Comparison of ENCODE assay signal across 11 cellular contexts in genomic region chr1:196628838-196629237, GRCh38. TPM values are rescaled to one million over a fixed set of nuclear protein-coding genes. Genes with fewer than 3 reads are reported as not detected.
"Had no signal": no experiment of that assay in that cellular context is flagged by ENCODE, and none has a peak within 500 bp of the region (broad histone marks: within the 10 kb centered on the region; RNA-seq: fewer than 3 reads in every experiment).

No MANE protein-coding gene starts in this region.

- H3K4me1 ChIP-seq: HAP-1 had no signal

- FAIRE-seq: HTR-8/SVneo had no signal

- H3K27ac ChIP-seq: GM23248, KMS-11 had no signal

- H3K36me3 ChIP-seq: HAP-1 had no signal

- ATAC-seq: HCT116 had no signal

- DNase-seq: GM23248, GOT3, H7, IMR-90, Karpas-422, KBM-7 had no signal

- H3K4me3 ChIP-seq: GM23248, HAP-1 had no signal

- H3K4me2 ChIP-seq: KMS-11 had no signal

- H2AFZ ChIP-seq: GM23248 had no signal

- H3K9me3 ChIP-seq: HAP-1 had no signal

- H3K9ac ChIP-seq: GM23248, KMS-11 had no signal

RNA-seq across cellular contexts. Expression of gene KCNT2, which starts 20.6 kb away (rescaled TPM):
- total RNA-seq: HT-29 had no signal

RNA-seq across cellular contexts. Expression of gene CFH, which starts 23.0 kb away (rescaled TPM):
- total RNA-seq: H7 had no signal
